ENCODE assay signal across 14 cellular contexts in genomic region chr20:19945732-19946670, GRCh38.
DNase-seq lines count a peak whose midpoint lies in the region; ATAC-seq and TF ChIP-seq lines count a peak whose summit lies in the region.
"Had no signal": no experiment of that assay in that cellular context is flagged by ENCODE, and none has a peak within 500 bp of the region (broad histone marks: within the 10 kb centered on the region; RNA-seq: fewer than 3 reads in every experiment).

No MANE protein-coding gene starts in this region.

- H3K9me3 ChIP-seq in SJSA1 (replicated peaks) (no peaks in the 10 kb centered on the region), esophagus squamous epithelium (no peaks in the 10 kb centered on the region), tibial nerve (no peaks in the 10 kb centered on the region), Peyer's patch (no peaks in the 10 kb centered on the region)
- H3K9me3 ChIP-seq: adrenal gland had no signal

- H3K36me3 ChIP-seq in SJSA1 = no peaks in the 10 kb centered on the region
- peaks cover 0 to 43% (median 0%) of the 10 kb centered on the region in 3 donors for H3K36me3 ChIP-seq in esophagus squamous epithelium
- peaks cover 0 to 28% (median 0%) of the 10 kb centered on the region in 3 donors for H3K36me3 ChIP-seq in tibial nerve
- H3K36me3 ChIP-seq in Peyer's patch = peaks cover 0 to 51% (median 0%) of the 10 kb centered on the region in 3 donors

- peaks cover 3% of the 10 kb centered on the region for H3K27me3 Mint-ChIP-seq in nephron progenitor cell (ENCODE audit: low read depth, poor library complexity)
- H3K27me3 Mint-ChIP-seq: memory B cell had no signal

- peaks cover 56% of the 10 kb centered on the region for H3K36me3 Mint-ChIP-seq in nephron progenitor cell (ENCODE audit: low read depth)
- H3K36me3 Mint-ChIP-seq: memory B cell had no signal

- ATAC-seq in sciatic nerve (no peak), GM19324 (IDR thresholded peaks at IDR 0.05; ENCODE audit: low FRiP score, unreplicated experiment) (no peak)

- H3K27me3 ChIP-seq in SJSA1 (replicated peaks) = no peaks in the 10 kb centered on the region
- no peaks in the 10 kb centered on the region for H3K27me3 ChIP-seq in esophagus squamous epithelium
- no peaks in the 10 kb centered on the region for H3K27me3 ChIP-seq in tibial nerve
- no peaks in the 10 kb centered on the region for H3K27me3 ChIP-seq in Peyer's patch
- H3K27me3 ChIP-seq: adrenal gland had no signal

- H3K4me1 Mint-ChIP-seq in nephron progenitor cell = no peaks in the 10 kb centered on the region

- peak overlapping the region; percentile 18 for H3K27ac Mint-ChIP-seq in nephron progenitor cell
- H3K27ac Mint-ChIP-seq: activated B cell treated with CpG ODN at 0.5 μM for 24 hours, memory B cell had no signal

- peak overlapping the region; percentile 45 for H3K27ac ChIP-seq in SJSA1
- H3K27ac ChIP-seq in esophagus squamous epithelium = peak overlapping the region; percentile 64 to 80 (median 76)
- H3K27ac ChIP-seq in tibial nerve = peak overlapping the region; percentile 22 to 79 (median 54)
- peak overlapping the region in 2 of 4 donors; percentile 21 to 34 for H3K27ac ChIP-seq in Peyer's patch

- TF ChIP-seq EP300 in tibial nerve (IDR thresholded peaks at IDR 0.05) = no peak

- intact Hi-C loops in esophagus squamous epithelium (cut with DNase I) = no loop called here
- intact Hi-C loops in sciatic nerve (cut with DNase I) = no loop called here

- TF ChIP-seq POLR2A in esophagus squamous epithelium (IDR thresholded peaks at IDR 0.05) (no peak), tibial nerve (IDR thresholded peaks at IDR 0.05) (no peak), Peyer's patch (IDR thresholded peaks at IDR 0.05) (no peak)

- H3K9me3 Mint-ChIP-seq in nephron progenitor cell = no peaks in the 10 kb centered on the region
- H3K9me3 Mint-ChIP-seq: activated B cell treated with CpG ODN at 0.5 μM for 24 hours, memory B cell had no signal

- WGBS in esophagus squamous epithelium, 2 donors = 83 to 94% methylated on average over 10 to 12 of the region's 14 CpGs
- 74 to 80% methylated on average over 14 of the region's 14 CpGs for WGBS in tibial nerve, 2 donors

- no peak overlapping the region for H3K4me3 Mint-ChIP-seq in nephron progenitor cell
- H3K4me3 Mint-ChIP-seq: activated B cell treated with CpG ODN at 0.5 μM for 24 hours, memory B cell had no signal

- TF ChIP-seq CTCF in esophagus squamous epithelium (IDR thresholded peaks at IDR 0.05) (no peak), nephron progenitor cell (IDR thresholded peaks at IDR 0.05) (no peak), tibial nerve (IDR thresholded peaks at IDR 0.05) (no peak), Peyer's patch (IDR thresholded peaks at IDR 0.05) (no peak)

- H3K4me3 ChIP-seq in SJSA1 = no peak overlapping the region
- H3K4me3 ChIP-seq in esophagus squamous epithelium = no peak overlapping the region
- H3K4me3 ChIP-seq in tibial nerve = no peak overlapping the region
- H3K4me3 ChIP-seq in Peyer's patch = no peak overlapping the region
- H3K4me3 ChIP-seq: adrenal gland had no signal

- no peak for DNase-seq in SJSA1 (ENCODE audit: low read depth in 1 of 2, low spot score in 2 of 2)
- no peak for DNase-seq in esophagus squamous epithelium (lab: John Stamatoyannopoulos, UW)
- no peak for DNase-seq in nephron progenitor cell
- DNase-seq in tibial nerve (ENCODE audit: low spot score in 2 of 2) = no peak
- no peak for DNase-seq in sciatic nerve (ENCODE audit: low spot score)
- no peak for DNase-seq in Peyer's patch
- DNase-seq in foreskin melanocyte = no peak
- DNase-seq: activated B cell treated with CpG ODN at 0.5 μM for 24 hours, activated T-cell treated with anti-CD3 and anti-CD28 coated beads for 4 hours, adrenal gland, NCI-H1092, NCI-H524 had no signal

- H3K4me1 ChIP-seq in SJSA1 (replicated peaks) = peaks cover 35% of the 10 kb centered on the region
- H3K4me1 ChIP-seq in esophagus squamous epithelium = peaks cover 16 to 73% (median 45%) of the 10 kb centered on the region in 3 donors
- peaks cover 0 to 52% (median 35%) of the 10 kb centered on the region in 4 donors for H3K4me1 ChIP-seq in tibial nerve
- H3K4me1 ChIP-seq in Peyer's patch = peaks cover 0 to 27% (median 0%) of the 10 kb centered on the region in 4 donors
